ENCODE assay signal across 15 cellular contexts in genomic region chr6:159017757-159018559, GRCh38. TPM values are rescaled to one million over a fixed set of nuclear protein-coding genes. Genes with fewer than 3 reads are reported as not detected.
DNase-seq lines count a peak whose midpoint lies in the region; ATAC-seq, FAIRE-seq and TF ChIP-seq lines count a peak whose summit lies in the region.
"Had no signal": no experiment of that assay in that cellular context is flagged by ENCODE, and none has a peak within 500 bp of the region (broad histone marks: within the 10 kb centered on the region; RNA-seq: fewer than 3 reads in every experiment).

No MANE protein-coding gene starts in this region.

- H3K9ac ChIP-seq in Karpas-422 (ENCODE audit: low read length), result no peak overlapping the region

- ATAC-seq in GM23338, result no peak
- ATAC-seq: foreskin keratinocyte had no signal

- POLR2A ChIA-PET in OCI-LY7 (lab: Charles Lee), result interaction anchor here (0.6 to 2.9 kb wide), 23 partner anchors 9 to 415 kb away, joined by 3 to 14 read pairs (median 3); partner anchors contain the start of genes RSPH3 and TAGAP

- H3K79me2 ChIP-seq in DOHH2 (ENCODE audit: control insufficient read depth, low read length) (no peaks in the 10 kb centered on the region), OCI-LY7 (ENCODE audit: insufficient read depth, low read depth, low read length) (no peaks in the 10 kb centered on the region), hepatocyte (no peaks in the 10 kb centered on the region), Karpas-422 (ENCODE audit: low read length) (no peaks in the 10 kb centered on the region), GM23338 (replicated peaks; ENCODE audit: insufficient read depth) (no peaks in the 10 kb centered on the region)

- CTCF ChIA-PET in OCI-LY7 (lab: Charles Lee; ENCODE audit: unreplicated experiment), result interaction anchor here (1.2 to 1.5 kb wide), 2 partner anchors 86 to 117 kb away, joined by 4 read pairs; no protein-coding TSS in a partner anchor

- no peak overlapping the region for H3K4me3 Mint-ChIP-seq in GM23338
- H3K4me3 Mint-ChIP-seq: H9, type B pancreatic cell had no signal

- no TSS peak for BruUV-seq in OCI-LY7 (replicated peaks; lab: Mats Ljungman, UMichigan)

- no peaks in the 10 kb centered on the region for H3K4me1 Mint-ChIP-seq in GM23338
- H3K4me1 Mint-ChIP-seq: H9 had no signal

- H3K27me3 Mint-ChIP-seq in GM23338 (ENCODE audit: insufficient read depth, low read depth, poor library complexity), result no peaks in the 10 kb centered on the region
- H3K27me3 Mint-ChIP-seq: type B pancreatic cell had no signal

- H3K9me3 ChIP-seq in DOHH2 (ENCODE audit: control insufficient read depth, insufficient read depth, low read length) (no peaks in the 10 kb centered on the region), OCI-LY7 (ENCODE audit: low read length) (peaks cover 14% of the 10 kb centered on the region), hepatocyte (ENCODE audit: low read depth) (no peaks in the 10 kb centered on the region), Karpas-422 (ENCODE audit: low read length) (no peaks in the 10 kb centered on the region)

- WGBS in hepatocyte (ENCODE audit: low lambda C conversion rate, missing lambda C conversion rate), result 88% methylated on average over 3 of the region's 3 CpGs

- no peak overlapping the region for H3K27ac Mint-ChIP-seq in GM23338
- H3K27ac Mint-ChIP-seq: H9, type B pancreatic cell had no signal

- no peaks in the 10 kb centered on the region for H3K36me3 Mint-ChIP-seq in GM23338 (ENCODE audit: low read depth)
- H3K36me3 Mint-ChIP-seq: type B pancreatic cell had no signal

- H4K20me1 ChIP-seq in DOHH2 (ENCODE audit: control insufficient read depth, insufficient read depth, low read depth, low read length), result no peaks in the 10 kb centered on the region
- H4K20me1 ChIP-seq in OCI-LY7 (ENCODE audit: insufficient read depth, low read length), result no peaks in the 10 kb centered on the region
- no peaks in the 10 kb centered on the region for H4K20me1 ChIP-seq in hepatocyte (ENCODE audit: insufficient read depth, poor library complexity, severe bottlenecking)
- no peaks in the 10 kb centered on the region for H4K20me1 ChIP-seq in Karpas-422 (ENCODE audit: insufficient read depth, low read depth, low read length)
- H4K20me1 ChIP-seq in GM23338 (replicated peaks; ENCODE audit: insufficient read depth), result no peaks in the 10 kb centered on the region

- H3K27ac ChIP-seq in DOHH2 (ENCODE audit: low read depth, low read length) (peak overlapping the region; percentile 7; the same call in 1 of the 2 replicates), OCI-LY7 (ENCODE audit: low read depth, low read length, poor library complexity, severe bottlenecking) (peak overlapping the region; percentile 88), hepatocyte (no peak overlapping the region), Karpas-422 (ENCODE audit: low read length) (no peak overlapping the region), GM23338 (ENCODE audit: low read depth) (no peak overlapping the region)
- H3K27ac ChIP-seq: cardiac muscle cell, foreskin keratinocyte had no signal

- H3K4me2 ChIP-seq in DOHH2 (ENCODE audit: low read length) (peak overlapping the region; percentile 49), OCI-LY7 (ENCODE audit: low read length) (peak overlapping the region; percentile 56), hepatocyte (no peak overlapping the region), Karpas-422 (ENCODE audit: low read depth, low read length, poor library complexity, severe bottlenecking) (no peak overlapping the region), GM23338 (no peak overlapping the region)

- H3F3A ChIP-seq in DOHH2 (ENCODE audit: control insufficient read depth, insufficient read depth) (0 out of 2 replicates have a peak, but pooled peaks cover 3% of the 10 kb centered on the region), GM23338 (replicated peaks; ENCODE audit: low read depth) (no peaks in the 10 kb centered on the region)

- 0 out of 2 replicates have a peak, but pooled peaks cover 3% of the 10 kb centered on the region for H3K36me3 ChIP-seq in DOHH2 (ENCODE audit: control insufficient read depth, low read length)
- H3K36me3 ChIP-seq in OCI-LY7 (ENCODE audit: insufficient read depth, low read length), result peaks cover 21% of the 10 kb centered on the region
- no peaks in the 10 kb centered on the region for H3K36me3 ChIP-seq in hepatocyte (replicated peaks; ENCODE audit: insufficient read depth, low read depth)
- H3K36me3 ChIP-seq in Karpas-422 (ENCODE audit: insufficient read depth, low read length), result no peaks in the 10 kb centered on the region
- no peaks in the 10 kb centered on the region for H3K36me3 ChIP-seq in GM23338 (ENCODE audit: insufficient read depth)
- H3K36me3 ChIP-seq: cardiac muscle cell had no signal

- intact Hi-C loops in OCI-LY7 (cut with micrococcal nuclease; ENCODE audit: unreplicated experiment), result no loop called here

- peak overlapping the region; percentile 78; the same call in 1 of the 2 replicates for H2AFZ ChIP-seq in OCI-LY7 (ENCODE audit: low read length)
- H2AFZ ChIP-seq in hepatocyte, result peak overlapping the region; percentile 10
- H2AFZ ChIP-seq in Karpas-422 (ENCODE audit: low read length), result no peak overlapping the region
- H2AFZ ChIP-seq in GM23338, result no peak overlapping the region

- H3K9me3 Mint-ChIP-seq in GM23338, result no peaks in the 10 kb centered on the region
- H3K9me3 Mint-ChIP-seq: H9, type B pancreatic cell had no signal

- H3K4me1 ChIP-seq in DOHH2 (ENCODE audit: control insufficient read depth, low read length), result peaks cover 41% of the 10 kb centered on the region
- peaks cover 59% of the 10 kb centered on the region for H3K4me1 ChIP-seq in OCI-LY7 (ENCODE audit: insufficient read depth, low read length, poor library complexity, severe bottlenecking)
- H3K4me1 ChIP-seq in hepatocyte (ENCODE audit: insufficient read depth), result no peaks in the 10 kb centered on the region
- peaks cover 36% of the 10 kb centered on the region for H3K4me1 ChIP-seq in Karpas-422 (ENCODE audit: low read length)
- H3K4me1 ChIP-seq in GM23338 (ENCODE audit: insufficient read depth), result no peaks in the 10 kb centered on the region
- H3K4me1 ChIP-seq: foreskin keratinocyte had no signal

- TF ChIP-seq CTCF in DOHH2 (IDR thresholded peaks at IDR 0.05; ENCODE audit: low read depth, low read length, poor library complexity, severe bottlenecking) (no peak), OCI-LY7 (conservative IDR thresholded peaks at IDR 0.05; ENCODE audit: low read length) (no peak), hepatocyte (IDR thresholded peaks at IDR 0.05; ENCODE audit: poor library complexity) (no peak), GM23338 (conservative IDR thresholded peaks at IDR 0.05; ENCODE audit: low read depth in 2 of 2) (no peak)

- H3K27me3 ChIP-seq in DOHH2 (ENCODE audit: control insufficient read depth, low read length) (no peaks in the 10 kb centered on the region), hepatocyte (no peaks in the 10 kb centered on the region), Karpas-422 (ENCODE audit: low read length) (no peaks in the 10 kb centered on the region), GM23338 (ENCODE audit: insufficient read depth) (no peaks in the 10 kb centered on the region)
- H3K27me3 ChIP-seq: cardiac muscle cell, foreskin keratinocyte had no signal

- peak; percentile 54 for FAIRE-seq in GM18507 (lab: Jason Lieb, UNC)

- H3K9me2 ChIP-seq in DOHH2 (replicated peaks; ENCODE audit: control insufficient read depth, low read length) (no peaks in the 10 kb centered on the region), OCI-LY7 (ENCODE audit: insufficient read depth, low read length) (no peaks in the 10 kb centered on the region), hepatocyte (replicated peaks; ENCODE audit: insufficient read depth) (no peaks in the 10 kb centered on the region), Karpas-422 (replicated peaks; ENCODE audit: insufficient read depth, low read length) (no peaks in the 10 kb centered on the region), GM23338 (ENCODE audit: insufficient read depth) (no peaks in the 10 kb centered on the region)

- no peak for DNase-seq in GM18507 (ENCODE audit: extremely low spot score, insufficient read length, low read depth)
- no peak for DNase-seq in OCI-LY7 (ENCODE audit: low spot score)
- DNase-seq in hepatocyte (ENCODE audit: low spot score), result no peak
- DNase-seq in UCSD-AML1 (lab: John Stamatoyannopoulos, UW; ENCODE audit: unreplicated experiment), result no peak
- no peak for DNase-seq in Karpas-422
- DNase-seq in GM23338 (ENCODE audit: low spot score), result no peak
- DNase-seq: activated CD4-positive, alpha-beta T cell treated with anti-CD3 and anti-CD28 coated beads, Interleukin-2, amount 50 U/mL, for 1 hour; foreskin keratinocyte; H9; NCI-H1930; NCI-H526 had no signal

- peak overlapping the region; percentile 26 for H3K4me3 ChIP-seq in DOHH2 (ENCODE audit: low read length)
- no peak overlapping the region for H3K4me3 ChIP-seq in OCI-LY7 (ENCODE audit: low read depth, low read length, poor library complexity, severe bottlenecking)
- no peak overlapping the region for H3K4me3 ChIP-seq in hepatocyte
- no peak overlapping the region for H3K4me3 ChIP-seq in Karpas-422 (ENCODE audit: low read length)
- no peak overlapping the region for H3K4me3 ChIP-seq in GM23338
- H3K4me3 ChIP-seq: cardiac muscle cell had no signal

RNA-seq across cellular contexts. Expression of gene RSPH3, which starts 18.0 kb away (rescaled TPM):
- total RNA-seq in OCI-LY7 (2014; rRNA removed; shearing (Covaris generic)), result 2.7 TPM in 2 replicates
- total RNA-seq in OCI-LY7 (2022), result 6.5 and 6.6 TPM in 2 replicates
- 7.8 and 8.0 TPM in 2 replicates for total RNA-seq in hepatocyte
- polyA plus RNA-seq in hepatocyte, result 8.2 and 12.9 TPM in 2 replicates
- total RNA-seq in Karpas-422 (2014; rRNA removed; shearing (Covaris generic); ENCODE audit: low replicate concordance), result 2.1 and 3.3 TPM in 2 replicates
- total RNA-seq in GM23338 (2014; rRNA removed; shearing (Covaris generic)), result 1.7 and 2.4 TPM in 2 replicates
- 2.8 and 3.9 TPM in 2 replicates for polyA plus RNA-seq in GM23338 (2016; fragmentation: Nextera tagmentation; extraction: Ambion mirVana)

RNA-seq across cellular contexts. Expression of gene TAGAP, which starts 26.8 kb away (rescaled TPM):
- total RNA-seq in OCI-LY7 (2014; rRNA removed; shearing (Covaris generic)), result 25.4 and 30.7 TPM in 2 replicates
- total RNA-seq in OCI-LY7 (2022) (22.7 and 23.6 TPM in 2 replicates), hepatocyte (4.4 and 4.9 TPM in 2 replicates)
- polyA plus RNA-seq in hepatocyte (1.9 and 2.9 TPM in 2 replicates), GM23338 (2016; fragmentation: Nextera tagmentation; extraction: Ambion mirVana) (not detected in 2 replicates)
- total RNA-seq in Karpas-422 (2014; rRNA removed; shearing (Covaris generic); ENCODE audit: low replicate concordance), result 16.2 and 16.5 TPM in 2 replicates
- 0.43 TPM in 1 of 2 replicates, not detected in the other for total RNA-seq in GM23338 (2014; rRNA removed; shearing (Covaris generic))
- total RNA-seq: cardiac muscle cell, H9, RPMI7951 had no signal
- polyA plus RNA-seq: cardiac muscle cell had no signal

Comparison
In these comparisons a context has a peak if more than half of its experiments do, and no peak if none do; other contexts are left out.
1. H3K27ac ChIP-seq: peak in DOHH2 (single experiment) and OCI-LY7 (single experiment); none in hepatocyte (single experiment), Karpas-422 (single experiment) and GM23338 (single experiment).
2. H3K4me2 ChIP-seq: peak in DOHH2 (single experiment) and OCI-LY7 (single experiment); none in hepatocyte (single experiment), Karpas-422 (single experiment) and GM23338 (single experiment).
3. H2AFZ ChIP-seq: peak in OCI-LY7 (single experiment) and hepatocyte (single experiment); none in Karpas-422 (single experiment) and GM23338 (single experiment).